27 cellular contexts compared by ENCODE assay signal in genomic region chr19:33202546-33203507, GRCh38. TPM values are rescaled to one million over a fixed set of nuclear protein-coding genes. Genes with fewer than 3 reads are reported as not detected.
"Had no signal": no experiment of that assay in that cellular context is flagged by ENCODE, and none has a peak within 500 bp of the region (broad histone marks: within the 10 kb centered on the region; RNA-seq: fewer than 3 reads in every experiment).

No MANE protein-coding gene starts in this region.

- H3K27me3 Mint-ChIP-seq: activated naive CD8-positive, alpha-beta T cell; activated T-helper 17 cell treated with anti-CD3 and anti-CD28 coated beads, Interleukin-2, amount 50 U/mL, for 72 hours had no signal

- H3K27ac ChIP-seq: adrenal gland, breast epithelium, colonic mucosa, heart right ventricle, sigmoid colon, transverse colon, WERI-Rb-1 had no signal

- H3K4me3 Mint-ChIP-seq: activated naive CD8-positive, alpha-beta T cell; activated T-cell treated with anti-CD3 and anti-CD28 coated beads, Interleukin-2, amount 50 U/mL, for 24 hours; activated T-helper 17 cell treated with anti-CD3 and anti-CD28 coated beads, Interleukin-2, amount 50 U/mL, for 72 hours; endodermal cell; nephron; stimulated activated memory B cell treated with anti-CD40 and anti-IgM and Interleukin-4, amounts not matched to agents 10 μg/mL and 1 μg/mL and 100 μg/mL, for 72 hours; T-cell had no signal

- H3K4me1 ChIP-seq: adrenal gland, breast epithelium, colonic mucosa, sigmoid colon, transverse colon had no signal

- H3K27me3 ChIP-seq: adrenal gland, breast epithelium, colonic mucosa, heart right ventricle, sigmoid colon, transverse colon had no signal

- H3K9me3 Mint-ChIP-seq: activated T-cell treated with anti-CD3 and anti-CD28 coated beads, Interleukin-2, amount 50 U/mL, for 24 hours; activated T-helper 17 cell treated with anti-CD3 and anti-CD28 coated beads, Interleukin-2, amount 50 U/mL, for 72 hours; endodermal cell; nephron; stimulated activated memory B cell treated with anti-CD40 and anti-IgM and Interleukin-4, amounts not matched to agents 10 μg/mL and 1 μg/mL and 100 μg/mL, for 72 hours; T-cell had no signal

- H3K36me3 Mint-ChIP-seq: activated naive CD8-positive, alpha-beta T cell; stimulated activated memory B cell treated with anti-CD40 and anti-IgM and Interleukin-4, amounts not matched to agents 10 μg/mL and 1 μg/mL and 100 μg/mL, for 72 hours; T-cell had no signal

- H3K4me3 ChIP-seq: adrenal gland, breast epithelium, colonic mucosa, heart right ventricle, sigmoid colon, smooth muscle cell, transverse colon had no signal

- H3K4me1 Mint-ChIP-seq: activated T-helper 17 cell treated with anti-CD3 and anti-CD28 coated beads, Interleukin-2, amount 50 U/mL, for 72 hours; endodermal cell; nephron; T-cell had no signal

- H3K27ac Mint-ChIP-seq: activated naive CD8-positive, alpha-beta T cell; activated T-cell treated with anti-CD3 and anti-CD28 coated beads, Interleukin-2, amount 50 U/mL, for 24 hours; activated T-helper 17 cell treated with anti-CD3 and anti-CD28 coated beads, Interleukin-2, amount 50 U/mL, for 72 hours; endodermal cell; nephron; stimulated activated memory B cell treated with anti-CD40 and anti-IgM and Interleukin-4, amounts not matched to agents 10 μg/mL and 1 μg/mL and 100 μg/mL, for 72 hours; T-cell had no signal

- H3K9me3 ChIP-seq: adrenal gland, breast epithelium, colonic mucosa, heart right ventricle, sigmoid colon, transverse colon had no signal

- H3K4me2 ChIP-seq: smooth muscle cell had no signal

- DNase-seq: activated CD4-positive, alpha-beta T cell treated with anti-CD3 and anti-CD28 coated beads for 1 hour; activated CD4-positive, alpha-beta T cell treated with anti-CD3 and anti-CD28 coated beads, Interleukin-2, amount 50 U/mL, for 4 hours; activated CD8-positive, alpha-beta memory T cell treated with anti-CD3 and anti-CD28 coated beads for 24 hours; activated CD8-positive, alpha-beta memory T cell treated with anti-CD3 and anti-CD28 coated beads, Interleukin-2, amount 50 U/mL, for 4 hours; activated T-cell treated with anti-CD3 and anti-CD28 coated beads, Interleukin-2, amount 50 U/mL, for 24 hours; adrenal gland; colonic mucosa; endodermal cell; heart right ventricle; islet precursor cell; left cardiac atrium; sigmoid colon; stimulated activated CD4-positive, alpha-beta T cell treated with anti-CD3 and anti-CD28 coated beads, Interleukin-15, amount 100 ng/mL, for 24 hours; T-cell; transverse colon; WERI-Rb-1 had no signal

- ATAC-seq: activated T-helper 17 cell treated with anti-CD3 and anti-CD28 coated beads, Interleukin-2, amount 50 U/mL, for 72 hours; heart right ventricle; left cardiac atrium; stimulated activated memory B cell treated with anti-CD40 and anti-IgM and Interleukin-4, amounts not matched to agents 10 μg/mL and 1 μg/mL and 100 μg/mL, for 72 hours; T-cell had no signal

- H3K36me3 ChIP-seq: breast epithelium, colonic mucosa, transverse colon had no signal

RNA-seq across cellular contexts. Expression of gene LRP3, which starts 8.7 kb away (rescaled TPM):
- total RNA-seq: activated T-helper 17 cell treated with anti-CD3 and anti-CD28 coated beads, Interleukin-2, amount 50 U/mL, for 72 hours had no signal

RNA-seq across cellular contexts. Expression of gene SLC7A10, which starts 22.8 kb away (rescaled TPM):
- total RNA-seq: activated T-helper 17 cell treated with anti-CD3 and anti-CD28 coated beads, Interleukin-2, amount 50 U/mL, for 72 hours; colonic mucosa; epithelial cell of proximal tubule; fibroblast of villous mesenchyme; liver; mononuclear cell; myocyte; smooth muscle cell; T-cell had no signal
- polyA plus RNA-seq: liver had no signal
